Comparison of ENCODE assay signal across 8 cellular contexts in the genomic region with DNA sequence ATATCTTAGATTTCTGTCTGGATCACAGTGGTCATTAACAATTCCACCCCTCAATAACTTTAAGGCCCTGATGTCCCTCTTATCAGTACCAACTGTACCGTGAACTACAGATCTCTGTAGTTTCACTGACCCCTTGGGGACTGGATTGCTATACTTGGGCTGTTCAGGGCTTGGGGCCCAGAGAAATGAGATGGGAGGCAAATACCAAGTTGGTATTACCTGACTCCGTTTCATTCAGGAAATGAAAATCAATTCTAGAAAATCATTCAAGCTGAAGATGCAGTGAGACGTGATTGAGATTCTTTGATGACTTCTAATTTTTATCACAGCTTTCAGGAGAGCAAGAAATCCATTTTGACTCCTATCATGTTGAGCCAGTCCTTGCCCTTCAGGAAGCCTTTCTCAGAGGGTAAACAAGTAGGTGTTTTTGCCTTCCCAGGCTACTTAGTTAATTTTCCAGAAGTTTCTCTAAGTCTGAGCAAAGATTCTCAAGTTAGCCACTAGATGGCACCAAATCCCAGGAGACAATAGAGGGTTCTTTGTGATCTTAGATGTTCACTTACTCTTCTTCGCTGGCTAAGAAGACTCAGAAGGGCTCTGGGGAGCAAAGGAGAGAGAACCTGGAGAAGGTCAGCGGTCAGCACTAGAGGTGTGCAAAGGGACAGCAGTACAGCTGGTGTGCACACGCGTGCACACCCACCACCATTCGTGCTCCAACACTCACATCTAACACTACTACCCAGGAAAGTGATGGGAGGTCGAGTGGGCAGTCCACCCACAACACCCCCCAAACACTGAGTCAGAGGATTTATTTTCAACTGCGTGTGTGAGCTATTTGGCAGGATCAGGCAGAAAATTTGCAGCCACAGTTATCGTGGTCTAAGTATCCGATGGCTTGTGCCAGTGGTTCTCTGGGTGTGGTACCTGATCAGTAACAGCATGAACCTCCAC. TPM values are rescaled to one million over a fixed set of nuclear protein-coding genes. Genes with fewer than 3 reads are reported as not detected.
DNase-seq lines count a peak whose midpoint lies in the region; ATAC-seq, FAIRE-seq and TF ChIP-seq lines count a peak whose summit lies in the region.

No MANE protein-coding gene starts in this region.

- no peaks in the 10 kb centered on the region; a peak in 1 of 5 replicates for H3K27me3 ChIP-seq in HepG2 (ENCODE audit: control insufficient read depth in 1 of 2, insufficient read depth in 2 of 2, low read length in 2 of 2)

- in situ Hi-C loops in HepG2 (cut with HindIII; ENCODE audit: extremely low pct_ligation_motif_present, low pct_unique_long_range_greater_than_20kb), result no loop called here

- H2AFZ ChIP-seq in HepG2 (ENCODE audit: low read length), result no peak overlapping the region

- TF ChIP-seq EP300 in HepG2 (IDR thresholded peaks at IDR 0.05; ENCODE audit: low read depth in 2 of 2, low read length in 2 of 2), result no peak
- TF ChIP-seq EP300 in HepG2 (CRISPR knock-in tag; IDR thresholded peaks at IDR 0.05; ENCODE audit: borderline replicate concordance), result no peak

- TF ChIP-seq POLR2A in HepG2 (IDR thresholded peaks at IDR 0.05; ENCODE audit: insufficient read depth in 1 of 2, low read depth in 2 of 2, low read length in 2 of 2), result no peak

- peaks cover 18% of the 10 kb centered on the region for H3K79me2 ChIP-seq in HepG2 (ENCODE audit: insufficient read depth, low read length)

- 91% methylated on average over 5 of the region's 12 CpGs for WGBS in HepG2 (ENCODE audit: low lambda C conversion rate)

- FAIRE-seq in HepG2 (lab: Jason Lieb, UNC), result peak; percentile 43

- no peak for DNase-seq in Right ventricle myocardium superior
- no peak for DNase-seq in cardiac septum (ENCODE audit: low spot score)
- peak; percentile 49 for DNase-seq in H4 (ENCODE audit: low spot score)
- peak; percentile 37 for DNase-seq in LoVo (ENCODE audit: low spot score)
- peak; percentile 57 for DNase-seq in SK-N-DZ (ENCODE audit: low spot score)
- DNase-seq in choroid plexus epithelial cell (ENCODE audit: low read depth), result peak; percentile 85
- peak; percentile 14 for DNase-seq in HepG2 (ENCODE audit: low spot score)

- H3K36me3 ChIP-seq in HepG2 (replicated peaks in 1 of 2; ENCODE audit: control insufficient read depth in 1 of 2, insufficient read depth in 2 of 2, low read length in 2 of 2), result peaks cover 0 to 14% of the 10 kb centered on the region in 2 experiments; a peak in 3 of 5 replicates

- peaks cover 4% of the 10 kb centered on the region for H3K4me1 ChIP-seq in HepG2 (ENCODE audit: insufficient read depth, low read length)

- ATAC-seq in Right ventricle myocardium superior (ENCODE audit: poor library complexity) (peak; percentile 55), HepG2 (peak; percentile 47; the same call in 2 of the 3 replicates)

- peaks cover 3% of the 10 kb centered on the region; the same call in 1 of the 2 replicates for H4K20me1 ChIP-seq in HepG2 (ENCODE audit: insufficient read depth, low read length)

- POLR2A ChIA-PET in HepG2 (lab: Yijun Ruan, JAX), result no interaction called here

- H3K4me2 ChIP-seq in HepG2 (ENCODE audit: low read depth, low read length), result no peak overlapping the region

- TF ChIP-seq CTCF in choroid plexus epithelial cell (conservative IDR thresholded peaks at IDR 0.05; ENCODE audit: low read depth, low read length), result peak; percentile 64
- TF ChIP-seq CTCF in HepG2 (CRISPR knock-in tag; IDR thresholded peaks at IDR 0.05), result peak; percentile 57

- no peaks in the 10 kb centered on the region for H3K9me3 ChIP-seq in HepG2 (ENCODE audit: low read length)

- H3K4me3 ChIP-seq in choroid plexus epithelial cell (ENCODE audit: low read depth, low read length) (no peak overlapping the region), HepG2 (replicated peaks in 1 of 3; ENCODE audit: insufficient read depth in 1 of 3, low read depth in 2 of 3, low read length in 3 of 3) (no peak overlapping the region)

- H3K27ac ChIP-seq in HepG2 (ENCODE audit: extremely low read length, insufficient read depth, low read length) (no peak overlapping the region), temporal lobe (ENCODE audit: low read depth, low read length) (peak overlapping the region; percentile 97)

- H3K9ac ChIP-seq in HepG2 (ENCODE audit: insufficient read depth, low read depth, low read length), result no peak overlapping the region

- no peak for TF ChIP-seq RAD21 in HepG2 (CRISPR knock-in tag; IDR thresholded peaks at IDR 0.05)

- intact Hi-C loops in Right ventricle myocardium superior (cut with DNase I), result no loop called here
- intact Hi-C loops in cardiac septum (cut with DNase I), result loop anchor here (2.0 to 5.0 kb wide), 2 partner anchors 135 to 382 kb away; a partner anchor contains a TSS
- intact Hi-C loops in HepG2 (cut with micrococcal nuclease; ENCODE audit: unreplicated experiment), result no loop called here

- no TSS peak for BruUV-seq in HepG2 (replicated peaks; lab: Mats Ljungman, UMichigan)

- CTCF ChIA-PET in HepG2 (lab: Yijun Ruan, JAX; ENCODE audit: low intra/inter-chr PET ratio, low total read pairs), result no interaction called here

RNA-seq across cellular contexts. Expression of a gene that starts 7.4 kb away (rescaled TPM):
- total RNA-seq in Right ventricle myocardium superior, result 46.9 TPM
- total RNA-seq in cardiac septum, result 55.6 TPM
- 64.1 and 82.3 TPM in 2 replicates for total RNA-seq in H4 (2014; rRNA removed; shearing (Covaris generic))
- 57.3 and 58.1 TPM in 2 replicates for polyA plus RNA-seq in SK-N-DZ (2014; cell fraction: cytosol; rRNA removed)
- 12.2 and 23.3 TPM in 2 replicates for polyA plus RNA-seq in SK-N-DZ (2014; cell fraction: nucleus; rRNA removed)
- 56.9 and 80.1 TPM in 2 replicates for total RNA-seq in HepG2 (2016; rRNA removed; fragmentation: Illumina TruSeq; extraction: Trizol)
- 3.0 and 3.8 TPM in 2 replicates for total RNA-seq in HepG2 (2016; cell fraction: cytosol; rRNA removed; fragmentation: Illumina TruSeq; extraction: Trizol; ENCODE audit: low read depth)
- 56.7 and 80.8 TPM in 2 replicates for total RNA-seq in HepG2 (2016; cell fraction: insoluble cytoplasmic fraction; rRNA removed; fragmentation: Illumina TruSeq; extraction: Trizol)
- total RNA-seq in HepG2 (2016; cell fraction: membrane; rRNA removed; fragmentation: Illumina TruSeq; extraction: Trizol), result 8.9 and 11.3 TPM in 2 replicates
- total RNA-seq in HepG2 (2016; cell fraction: nucleus; rRNA removed; fragmentation: Illumina TruSeq; extraction: Trizol), result 24.4 and 25.9 TPM in 2 replicates
- 19.8 and 23.8 TPM in 2 replicates for polyA plus RNA-seq in HepG2 (2011; rRNA removed)
- 10.8 and 18.5 TPM in 2 replicates for polyA plus RNA-seq in HepG2 (2011; cell fraction: cytosol; rRNA removed)
- polyA plus RNA-seq in HepG2 (2011; cell fraction: nucleus; rRNA removed), result 2.8 and 6.0 TPM in 2 replicates
- polyA plus RNA-seq in HepG2 (2012), result 37.5 and 38.7 TPM in 2 replicates
- polyA plus RNA-seq in HepG2 (2016; cell fraction: cytosol; fragmentation: Illumina TruSeq; extraction: Trizol; ENCODE audit: low read depth), result 2.6 and 3.2 TPM in 2 replicates
- 87.9 and 95.7 TPM in 2 replicates for polyA plus RNA-seq in HepG2 (2016; cell fraction: insoluble cytoplasmic fraction; fragmentation: Illumina TruSeq; extraction: Trizol; ENCODE audit: low read depth)
- polyA plus RNA-seq in HepG2 (2016; cell fraction: membrane; fragmentation: Illumina TruSeq; extraction: Trizol; ENCODE audit: low read depth), result 9.3 and 9.8 TPM in 2 replicates
- 36.4 and 38.0 TPM in 2 replicates for polyA plus RNA-seq in HepG2 (2016; cell fraction: nucleus; fragmentation: Illumina TruSeq; extraction: Trizol; ENCODE audit: insufficient read depth, low read depth)
- 7.4 and 22.0 TPM in 2 replicates for polyA minus RNA-seq in HepG2 (2011; rRNA and poly(A)+ RNA removed; ENCODE audit: low replicate concordance)
- 12.0 and 13.7 TPM in 2 replicates for polyA minus RNA-seq in HepG2 (2011; cell fraction: cytosol; rRNA and poly(A)+ RNA removed)
- polyA minus RNA-seq in HepG2 (2011; cell fraction: nucleus; rRNA and poly(A)+ RNA removed), result 8.5 and 10.1 TPM in 2 replicates
- total RNA-seq in temporal lobe, result 71.3 TPM

RNA-seq across cellular contexts. Expression of a gene that starts 7.7 kb away (rescaled TPM):
- total RNA-seq in Right ventricle myocardium superior (9.1 TPM), cardiac septum (6.8 TPM), HepG2 (2016; rRNA removed; fragmentation: Illumina TruSeq; extraction: Trizol) (33.3 and 59.3 TPM in 2 replicates), temporal lobe (16.5 TPM)
- total RNA-seq in H4 (2014; rRNA removed; shearing (Covaris generic)), result 192 and 209 TPM in 2 replicates
- 50.1 and 59.0 TPM in 2 replicates for polyA plus RNA-seq in SK-N-DZ (2014; cell fraction: cytosol; rRNA removed)
- polyA plus RNA-seq in SK-N-DZ (2014; cell fraction: nucleus; rRNA removed), result 104 and 106 TPM in 2 replicates
- total RNA-seq in HepG2 (2016; cell fraction: cytosol; rRNA removed; fragmentation: Illumina TruSeq; extraction: Trizol; ENCODE audit: low read depth), result 9.1 and 9.3 TPM in 2 replicates
- 33.2 and 57.0 TPM in 2 replicates for total RNA-seq in HepG2 (2016; cell fraction: insoluble cytoplasmic fraction; rRNA removed; fragmentation: Illumina TruSeq; extraction: Trizol)
- total RNA-seq in HepG2 (2016; cell fraction: membrane; rRNA removed; fragmentation: Illumina TruSeq; extraction: Trizol), result 13.0 and 15.3 TPM in 2 replicates
- total RNA-seq in HepG2 (2016; cell fraction: nucleus; rRNA removed; fragmentation: Illumina TruSeq; extraction: Trizol), result 55.2 and 67.1 TPM in 2 replicates
- polyA plus RNA-seq in HepG2 (2011; rRNA removed), result 27.0 and 31.4 TPM in 2 replicates
- polyA plus RNA-seq in HepG2 (2011; cell fraction: cytosol; rRNA removed), result 15.0 and 16.0 TPM in 2 replicates
- polyA plus RNA-seq in HepG2 (2011; cell fraction: nucleus; rRNA removed), result 28.5 and 38.2 TPM in 2 replicates
- polyA plus RNA-seq in HepG2 (2012), result 19.5 and 19.7 TPM in 2 replicates
- polyA plus RNA-seq in HepG2 (2016; cell fraction: cytosol; fragmentation: Illumina TruSeq; extraction: Trizol; ENCODE audit: low read depth), result 8.1 and 8.2 TPM in 2 replicates
- 26.3 and 34.0 TPM in 2 replicates for polyA plus RNA-seq in HepG2 (2016; cell fraction: insoluble cytoplasmic fraction; fragmentation: Illumina TruSeq; extraction: Trizol; ENCODE audit: low read depth)
- polyA plus RNA-seq in HepG2 (2016; cell fraction: membrane; fragmentation: Illumina TruSeq; extraction: Trizol; ENCODE audit: low read depth), result 8.0 and 10.5 TPM in 2 replicates
- 108 and 116 TPM in 2 replicates for polyA plus RNA-seq in HepG2 (2016; cell fraction: nucleus; fragmentation: Illumina TruSeq; extraction: Trizol; ENCODE audit: insufficient read depth, low read depth)
- polyA minus RNA-seq in HepG2 (2011; rRNA and poly(A)+ RNA removed; ENCODE audit: low replicate concordance), result 9.4 and 59.3 TPM in 2 replicates
- 3.4 and 6.9 TPM in 2 replicates for polyA minus RNA-seq in HepG2 (2011; cell fraction: cytosol; rRNA and poly(A)+ RNA removed)
- 12.1 and 12.5 TPM in 2 replicates for polyA minus RNA-seq in HepG2 (2011; cell fraction: nucleus; rRNA and poly(A)+ RNA removed)

RNA-seq across cellular contexts. Expression of a gene that starts 24.6 kb away (rescaled TPM):
- total RNA-seq in Right ventricle myocardium superior, result 72.0 TPM
- 57.5 TPM for total RNA-seq in cardiac septum
- 1,862 and 2,508 TPM in 2 replicates for total RNA-seq in H4 (2014; rRNA removed; shearing (Covaris generic))
- 4,414 and 4,832 TPM in 2 replicates for polyA plus RNA-seq in SK-N-DZ (2014; cell fraction: cytosol; rRNA removed)
- 4,035 and 6,027 TPM in 2 replicates for polyA plus RNA-seq in SK-N-DZ (2014; cell fraction: nucleus; rRNA removed)
- 1,152 and 1,356 TPM in 2 replicates for total RNA-seq in HepG2 (2016; rRNA removed; fragmentation: Illumina TruSeq; extraction: Trizol)
- 1,558 and 1,711 TPM in 2 replicates for total RNA-seq in HepG2 (2016; cell fraction: cytosol; rRNA removed; fragmentation: Illumina TruSeq; extraction: Trizol; ENCODE audit: low read depth)
- 1,145 and 1,463 TPM in 2 replicates for total RNA-seq in HepG2 (2016; cell fraction: insoluble cytoplasmic fraction; rRNA removed; fragmentation: Illumina TruSeq; extraction: Trizol)
- total RNA-seq in HepG2 (2016; cell fraction: membrane; rRNA removed; fragmentation: Illumina TruSeq; extraction: Trizol), result 2,402 and 2,463 TPM in 2 replicates
- total RNA-seq in HepG2 (2016; cell fraction: nucleus; rRNA removed; fragmentation: Illumina TruSeq; extraction: Trizol), result 377 and 446 TPM in 2 replicates
- 1,716 and 1,794 TPM in 2 replicates for polyA plus RNA-seq in HepG2 (2011; rRNA removed)
- polyA plus RNA-seq in HepG2 (2011; cell fraction: cytosol; rRNA removed), result 347 and 1,257 TPM in 2 replicates
- 344 and 453 TPM in 2 replicates for polyA plus RNA-seq in HepG2 (2011; cell fraction: nucleus; rRNA removed)
- 1,782 and 2,753 TPM in 2 replicates for polyA plus RNA-seq in HepG2 (2012)
- polyA plus RNA-seq in HepG2 (2016; cell fraction: cytosol; fragmentation: Illumina TruSeq; extraction: Trizol; ENCODE audit: low read depth), result 2,303 and 2,310 TPM in 2 replicates
- 1,609 and 1,776 TPM in 2 replicates for polyA plus RNA-seq in HepG2 (2016; cell fraction: insoluble cytoplasmic fraction; fragmentation: Illumina TruSeq; extraction: Trizol; ENCODE audit: low read depth)
- 2,746 and 2,816 TPM in 2 replicates for polyA plus RNA-seq in HepG2 (2016; cell fraction: membrane; fragmentation: Illumina TruSeq; extraction: Trizol; ENCODE audit: low read depth)
- 795 and 884 TPM in 2 replicates for polyA plus RNA-seq in HepG2 (2016; cell fraction: nucleus; fragmentation: Illumina TruSeq; extraction: Trizol; ENCODE audit: insufficient read depth, low read depth)
- polyA minus RNA-seq in HepG2 (2011; rRNA and poly(A)+ RNA removed; ENCODE audit: low replicate concordance), result 21.0 and 236 TPM in 2 replicates
- polyA minus RNA-seq in HepG2 (2011; cell fraction: cytosol; rRNA and poly(A)+ RNA removed), result 71.0 and 83.5 TPM in 2 replicates
- 113 and 173 TPM in 2 replicates for polyA minus RNA-seq in HepG2 (2011; cell fraction: nucleus; rRNA and poly(A)+ RNA removed)
- total RNA-seq in temporal lobe, result 391 TPM

RNA-seq across cellular contexts. Expression of a gene that starts 29.5 kb away (rescaled TPM):
- total RNA-seq in Right ventricle myocardium superior (1.8 TPM), cardiac septum (1.3 TPM), HepG2 (2016; rRNA removed; fragmentation: Illumina TruSeq; extraction: Trizol) (not detected in 2 replicates), temporal lobe (0.49 TPM)
- not detected in 2 replicates for total RNA-seq in H4 (2014; rRNA removed; shearing (Covaris generic))
- polyA plus RNA-seq in SK-N-DZ (2014; cell fraction: cytosol; rRNA removed), result not detected in 2 replicates
- polyA plus RNA-seq in SK-N-DZ (2014; cell fraction: nucleus; rRNA removed), result not detected in 2 replicates
- not detected in 2 replicates for total RNA-seq in HepG2 (2016; cell fraction: cytosol; rRNA removed; fragmentation: Illumina TruSeq; extraction: Trizol; ENCODE audit: low read depth)
- not detected in 2 replicates for total RNA-seq in HepG2 (2016; cell fraction: insoluble cytoplasmic fraction; rRNA removed; fragmentation: Illumina TruSeq; extraction: Trizol)
- not detected in 2 replicates for total RNA-seq in HepG2 (2016; cell fraction: membrane; rRNA removed; fragmentation: Illumina TruSeq; extraction: Trizol)
- total RNA-seq in HepG2 (2016; cell fraction: nucleus; rRNA removed; fragmentation: Illumina TruSeq; extraction: Trizol), result not detected in 2 replicates
- not detected in 2 replicates for polyA plus RNA-seq in HepG2 (2011; rRNA removed)
- not detected in 2 replicates for polyA plus RNA-seq in HepG2 (2011; cell fraction: cytosol; rRNA removed)
- not detected in 2 replicates for polyA plus RNA-seq in HepG2 (2011; cell fraction: nucleus; rRNA removed)
- polyA plus RNA-seq in HepG2 (2012), result not detected in 2 replicates
- not detected in 2 replicates for polyA plus RNA-seq in HepG2 (2016; cell fraction: cytosol; fragmentation: Illumina TruSeq; extraction: Trizol; ENCODE audit: low read depth)
- polyA plus RNA-seq in HepG2 (2016; cell fraction: insoluble cytoplasmic fraction; fragmentation: Illumina TruSeq; extraction: Trizol; ENCODE audit: low read depth), result not detected in 2 replicates
- not detected in 2 replicates for polyA plus RNA-seq in HepG2 (2016; cell fraction: membrane; fragmentation: Illumina TruSeq; extraction: Trizol; ENCODE audit: low read depth)
- not detected in 2 replicates for polyA plus RNA-seq in HepG2 (2016; cell fraction: nucleus; fragmentation: Illumina TruSeq; extraction: Trizol; ENCODE audit: insufficient read depth, low read depth)
- 0.16 TPM in 1 of 2 replicates, not detected in the other for polyA minus RNA-seq in HepG2 (2011; rRNA and poly(A)+ RNA removed; ENCODE audit: low replicate concordance)
- not detected in 2 replicates for polyA minus RNA-seq in HepG2 (2011; cell fraction: cytosol; rRNA and poly(A)+ RNA removed)
- not detected in 2 replicates for polyA minus RNA-seq in HepG2 (2011; cell fraction: nucleus; rRNA and poly(A)+ RNA removed)

Comparison
In these comparisons a context has a peak if more than half of its experiments do, and no peak if none do; other contexts are left out.
1. DNase-seq: peak in H4 (single experiment), LoVo (single experiment), SK-N-DZ (single experiment), choroid plexus epithelial cell (single experiment) and HepG2 (single experiment); none in Right ventricle myocardium superior (single experiment) and cardiac septum (single experiment).